ENCODE assay signal across 9 cellular contexts in genomic region chr9:126791406-126792230, GRCh38. TPM values are rescaled to one million over a fixed set of nuclear protein-coding genes. Genes with fewer than 3 reads are reported as not detected.
DNase-seq lines count a peak whose midpoint lies in the region; ATAC-seq and TF ChIP-seq lines count a peak whose summit lies in the region.
"Had no signal": no experiment of that assay in that cellular context is flagged by ENCODE, and none has a peak within 500 bp of the region (broad histone marks: within the 10 kb centered on the region; RNA-seq: fewer than 3 reads in every experiment).

No MANE protein-coding gene starts in this region.

- H2AFZ ChIP-seq in GM23248, result no peak overlapping the region

- in situ Hi-C loops in GM23248 (cut with MboI), result no loop called here

- peaks cover 32% of the 10 kb centered on the region for H3K27me3 Mint-ChIP-seq in activated CD4-positive, alpha-beta T cell treated with anti-CD3 and anti-CD28 coated beads for 36 hours

- no peaks in the 10 kb centered on the region for H3K9me2 ChIP-seq in GM23248 (ENCODE audit: insufficient read depth)

- intact Hi-C loops in activated CD4-positive, alpha-beta T cell treated with anti-CD3 and anti-CD28 coated beads for 36 hours (cut with DNase I, micrococcal nuclease), result no loop called here

- H3K27ac ChIP-seq in GM23248 (peak overlapping the region; percentile 15; the same call in 1 of the 2 replicates), skin epidermis (peak overlapping the region in 11 of 21 experiments; percentile 4 to 72 (median 52))

- H4K20me1 ChIP-seq in GM23248 (ENCODE audit: insufficient read depth), result no peaks in the 10 kb centered on the region

- no peaks in the 10 kb centered on the region for H3K9me3 ChIP-seq in GM23248 (ENCODE audit: low read depth)

- peaks cover 24% of the 10 kb centered on the region for H3K27me3 ChIP-seq in GM23248 (replicated peaks; ENCODE audit: insufficient read depth)

- H3K4me3 ChIP-seq in GM23248 (no peak overlapping the region), fibroblast of the aortic adventitia (ENCODE audit: low read depth, low read length) (no peak overlapping the region), skin epidermis (no peak overlapping the region)

- no peak for ATAC-seq in activated CD4-positive, alpha-beta T cell treated with anti-CD3 and anti-CD28 coated beads for 36 hours
- ATAC-seq: natural killer cell had no signal

- H3K4me3 Mint-ChIP-seq in activated CD4-positive, alpha-beta T cell treated with anti-CD3 and anti-CD28 coated beads for 36 hours, result no peak overlapping the region
- H3K4me3 Mint-ChIP-seq: natural killer cell had no signal

- CTCF ChIA-PET in activated CD4-positive, alpha-beta T cell treated with anti-CD3 and anti-CD28 coated beads for 36 hours (lab: Charles Lee), result interaction anchor here (1.1 to 3.5 kb wide), 4 partner anchors 10 to 86 kb away, joined by 3 to 19 read pairs (median 4); no protein-coding TSS in a partner anchor

- H3K9ac ChIP-seq in GM23248, result no peak overlapping the region

- no peak for TF ChIP-seq CTCF in fibroblast of the aortic adventitia (IDR thresholded peaks at IDR 0.05; ENCODE audit: insufficient read depth, low read length)

- H3K27ac Mint-ChIP-seq in activated CD4-positive, alpha-beta T cell treated with anti-CD3 and anti-CD28 coated beads for 36 hours, result no peak overlapping the region
- H3K27ac Mint-ChIP-seq: natural killer cell had no signal

- WGBS in GM23248 (ENCODE audit: low coverage in 1 of 2, low lambda C conversion rate in 2 of 2, missing lambda C conversion rate in 2 of 2), 2 experiments, result 66 to 67% methylated on average over 9 of the region's 9 CpGs

- DNase-seq in GM23248 (peak; percentile 70), RPMI8226 (peak; percentile 43), fibroblast of the aortic adventitia (ENCODE audit: low read depth) (peak; percentile 93), NCI-H510A treated with DMSO at 0.1 percent for 48 hours (lab: John Stamatoyannopoulos, UW) (no peak), DMS 273 treated with DMSO at 0.1 percent for 48 hours (lab: John Stamatoyannopoulos, UW) (no peak)
- DNase-seq in activated T-cell treated with anti-CD3 and anti-CD28 coated beads, Interleukin-2, amount 50 U/mL, for 48 hours, result no peak
- no peak for DNase-seq in activated CD4-positive, alpha-beta T cell treated with anti-CD3 and anti-CD28 coated beads for 36 hours
- DNase-seq: natural killer cell had no signal

- H3K36me3 Mint-ChIP-seq in activated CD4-positive, alpha-beta T cell treated with anti-CD3 and anti-CD28 coated beads for 36 hours (ENCODE audit: low read depth), result no peaks in the 10 kb centered on the region
- H3K36me3 Mint-ChIP-seq: natural killer cell had no signal

- no peaks in the 10 kb centered on the region for H3K36me3 ChIP-seq in GM23248 (ENCODE audit: low read depth)

- peaks cover 6% of the 10 kb centered on the region; the same call in 1 of the 2 replicates for H3F3A ChIP-seq in GM23248 (ENCODE audit: insufficient read depth)

- H3K4me1 ChIP-seq in GM23248 (ENCODE audit: insufficient read depth), result peaks cover 11% of the 10 kb centered on the region

- H3K9me3 Mint-ChIP-seq in activated CD4-positive, alpha-beta T cell treated with anti-CD3 and anti-CD28 coated beads for 36 hours (ENCODE audit: low read depth), result no peaks in the 10 kb centered on the region
- H3K9me3 Mint-ChIP-seq: natural killer cell had no signal

- no peaks in the 10 kb centered on the region for H3K4me1 Mint-ChIP-seq in activated CD4-positive, alpha-beta T cell treated with anti-CD3 and anti-CD28 coated beads for 36 hours
- H3K4me1 Mint-ChIP-seq: natural killer cell had no signal

- H3K4me2 ChIP-seq in GM23248 (ENCODE audit: unreplicated experiment), result no peak overlapping the region

- POLR2A ChIA-PET in activated CD4-positive, alpha-beta T cell treated with anti-CD3 and anti-CD28 coated beads for 36 hours (lab: Charles Lee), result no interaction called here

- no peaks in the 10 kb centered on the region for H3K79me2 ChIP-seq in GM23248 (ENCODE audit: insufficient read depth)

RNA-seq across cellular contexts. Expression of gene ZBTB43, which starts 13.2 kb away (rescaled TPM):
- 8.5 and 11.9 TPM in 2 replicates for total RNA-seq in GM23248 (2014; rRNA removed; shearing (Covaris generic))
- polyA plus RNA-seq in GM23248 (2016; fragmentation: Nextera tagmentation; extraction: Ambion mirVana), result 11.5 and 12.3 TPM in 2 replicates
- total RNA-seq in fibroblast of the aortic adventitia (ENCODE audit: low replicate concordance), result 8.1 and 11.1 TPM in 2 replicates
- total RNA-seq in activated CD4-positive, alpha-beta T cell treated with anti-CD3 and anti-CD28 coated beads for 36 hours, result 10 to 100 TPM; 19.3 to 23.0 TPM

Comparison
In these comparisons a context has a peak if more than half of its experiments do, and no peak if none do; other contexts are left out.
1. DNase-seq: peak in GM23248 (single experiment), RPMI8226 (single experiment) and fibroblast of the aortic adventitia (single experiment); none in NCI-H510A treated with DMSO at 0.1 percent for 48 hours (single experiment), DMS 273 treated with DMSO at 0.1 percent for 48 hours (single experiment), activated T-cell treated with anti-CD3 and anti-CD28 coated beads, Interleukin-2, amount 50 U/mL, for 48 hours (0 of 2) and activated CD4-positive, alpha-beta T cell treated with anti-CD3 and anti-CD28 coated beads for 36 hours (single experiment).